In the genomic region with DNA sequence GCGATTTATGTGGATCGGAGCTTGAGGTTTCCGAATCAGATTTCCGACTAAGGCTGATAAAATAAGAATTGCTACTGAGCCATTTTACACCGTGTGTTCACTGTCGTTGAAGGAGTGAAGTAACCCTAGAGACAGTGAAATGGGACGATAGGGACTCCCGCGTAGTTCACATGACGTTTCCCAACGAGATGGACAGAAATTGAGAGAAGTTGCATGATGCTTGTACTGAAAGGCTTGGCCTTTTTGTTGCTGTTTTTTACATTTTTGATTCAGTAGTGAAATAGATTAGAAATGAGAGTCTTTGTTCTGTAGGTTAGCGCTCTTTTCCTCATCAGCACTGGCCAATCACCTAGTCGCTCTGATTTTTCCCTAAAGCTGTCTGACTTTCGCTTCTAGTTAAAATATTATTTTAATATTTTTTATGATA, we compare ENCODE assay signal across 8 cellular contexts. TPM values are rescaled to one million over a fixed set of nuclear protein-coding genes. Genes with fewer than 3 reads are reported as not detected.
DNase-seq lines count a peak whose midpoint lies in the region; ATAC-seq and TF ChIP-seq lines count a peak whose summit lies in the region.

No MANE protein-coding gene starts in this region.

- peak overlapping the region; percentile 96 for H3K4me3 Mint-ChIP-seq in mesothelial cell of epicardium

- no peaks in the 10 kb centered on the region for H3K36me3 Mint-ChIP-seq in mesothelial cell of epicardium

- POLR2A ChIA-PET in AG04450 (lab: Yijun Ruan, JAX) (interaction anchor here (0.6 to 1.8 kb wide), 4 partner anchors 33 to 50 kb away, joined by 3 to 5 read pairs (median 4); no protein-coding TSS in a partner anchor), GM10248 (lab: Yijun Ruan, JAX) (no interaction called here)

- peak overlapping the region; percentile 99 for H3K27ac Mint-ChIP-seq in mesothelial cell of epicardium

- H3K4me3 ChIP-seq in AG04450 (ENCODE audit: low read depth, low read length) (peak overlapping the region; percentile 99), HUES64 (ENCODE audit: low read length) (peak overlapping the region; percentile 93), breast epithelium (peak overlapping the region; percentile 96 to 100 (median 99))

- peak overlapping the region; percentile 98 for H3K9ac ChIP-seq in HUES64 (ENCODE audit: low read depth, low read length)

- ATAC-seq in GM19023 (IDR thresholded peaks at IDR 0.05; ENCODE audit: unreplicated experiment), result no peak

- peaks cover 14% of the 10 kb centered on the region for H3K36me3 ChIP-seq in HUES64 (ENCODE audit: insufficient read depth, low read length)
- no peaks in the 10 kb centered on the region for H3K36me3 ChIP-seq in breast epithelium

- peaks cover 33% of the 10 kb centered on the region for H3K4me1 Mint-ChIP-seq in mesothelial cell of epicardium

- WGBS in HUES64, result under 1% methylated on average over 12 of the region's 14 CpGs

- H3K27me3 Mint-ChIP-seq in mesothelial cell of epicardium (ENCODE audit: low read depth), result no peaks in the 10 kb centered on the region

- CTCF ChIA-PET in AG04450 (lab: Charles Lee) (interaction anchor here (5.7 kb wide), 1 partner anchor 11 kb away, joined by 34 read pairs; no protein-coding TSS in a partner anchor), GM10248 (lab: Yijun Ruan, JAX) (interaction anchor here (1.3 to 2.0 kb wide), 3 partner anchors 10 to 24 kb away, joined by 4 to 5 read pairs (median 4); no protein-coding TSS in a partner anchor)

- H3K9me3 ChIP-seq in AG04450 (ENCODE audit: control insufficient read depth, insufficient read depth, low read length) (peaks cover 2% of the 10 kb centered on the region; the same call in 1 of the 2 replicates), HUES64 (ENCODE audit: insufficient read depth, low read depth, low read length) (no peaks in the 10 kb centered on the region), breast epithelium (no peaks in the 10 kb centered on the region)

- H3K27ac ChIP-seq in AG04450 (ENCODE audit: low read depth, low read length) (peak overlapping the region; percentile 96), HUES64 (ENCODE audit: low read depth, low read length) (no peak overlapping the region; the same call in 1 of the 2 replicates), breast epithelium (peak overlapping the region; percentile 98 to 99)

- intact Hi-C loops in breast epithelium (cut with DNase I; ENCODE audit: low total_unique reads), result no loop called here

- no peak for DNase-seq in AG04450 (ENCODE audit: low read depth, low spot score)
- DNase-seq in breast epithelium (ENCODE audit: low spot score in 2 of 2), result no peak
- no peak for DNase-seq in mesothelial cell of epicardium (ENCODE audit: low spot score in 2 of 2, unreplicated experiment in 2 of 2)
- DNase-seq in NCI-H226, result no peak
- DNase-seq in effector CD4-positive, alpha-beta T cell, result no peak
- DNase-seq in GM10248 (ENCODE audit: extremely low spot score), result no peak

- H3K27me3 ChIP-seq in AG04450 (ENCODE audit: control insufficient read depth, insufficient read depth, low read length) (no peaks in the 10 kb centered on the region), HUES64 (ENCODE audit: insufficient read depth, low read length) (no peaks in the 10 kb centered on the region), breast epithelium (no peaks in the 10 kb centered on the region)

- H3K4me1 ChIP-seq in HUES64 (ENCODE audit: insufficient read depth, low read length) (peaks cover 13% of the 10 kb centered on the region), breast epithelium (peaks cover 6 to 10% of the 10 kb centered on the region in 2 donors)

- TF ChIP-seq CTCF in AG04450 (IDR thresholded peaks at IDR 0.05; ENCODE audit: low read depth, low read length) (no peak), breast epithelium (IDR thresholded peaks at IDR 0.05) (no peak), mesothelial cell of epicardium (IDR thresholded peaks at IDR 0.05; ENCODE audit: unreplicated experiment) (no peak), GM10248 (IDR thresholded peaks at IDR 0.05; ENCODE audit: control extremely low read depth, extremely low read depth, low read depth, missing control alignments) (no peak)

- TF ChIP-seq POLR2A in breast epithelium (IDR thresholded peaks at IDR 0.05), result no peak

- no peaks in the 10 kb centered on the region for H3K9me3 Mint-ChIP-seq in mesothelial cell of epicardium

RNA-seq across cellular contexts. Expression of a gene that starts 1.3 kb away (rescaled TPM):
- polyA plus RNA-seq in AG04450 (2011; rRNA removed), result 76.2 and 76.6 TPM in 2 replicates
- polyA minus RNA-seq in AG04450 (2011; rRNA and poly(A)+ RNA removed), result 49.0 and 51.5 TPM in 2 replicates
- 220 TPM for polyA plus RNA-seq in HUES64 (2013, experiment 1 of 2)
- polyA plus RNA-seq in HUES64 (2013, experiment 2 of 2), result 257 TPM
- 10 to 100 TPM; 58.2 to 78.7 (median 66.9) TPM for total RNA-seq in breast epithelium
- total RNA-seq in mesothelial cell of epicardium, result 244 to 246 TPM (median 245 TPM) in 3 replicates

RNA-seq across cellular contexts. Expression of a gene that starts 57.8 kb away (rescaled TPM):
- 16.2 and 21.0 TPM in 2 replicates for polyA plus RNA-seq in AG04450 (2011; rRNA removed)
- polyA minus RNA-seq in AG04450 (2011; rRNA and poly(A)+ RNA removed), result 26.9 and 37.1 TPM in 2 replicates
- polyA plus RNA-seq in HUES64 (2013, experiment 1 of 2), result 22.1 TPM
- polyA plus RNA-seq in HUES64 (2013, experiment 2 of 2), result 23.5 TPM
- total RNA-seq in breast epithelium, result 1 to 10 TPM; 4.2 to 6.2 (median 4.8) TPM
- total RNA-seq in mesothelial cell of epicardium, result 23.5 to 27.3 TPM (median 26.2 TPM) in 3 replicates
